26 cellular contexts compared by ENCODE assay signal in the genomic region with DNA sequence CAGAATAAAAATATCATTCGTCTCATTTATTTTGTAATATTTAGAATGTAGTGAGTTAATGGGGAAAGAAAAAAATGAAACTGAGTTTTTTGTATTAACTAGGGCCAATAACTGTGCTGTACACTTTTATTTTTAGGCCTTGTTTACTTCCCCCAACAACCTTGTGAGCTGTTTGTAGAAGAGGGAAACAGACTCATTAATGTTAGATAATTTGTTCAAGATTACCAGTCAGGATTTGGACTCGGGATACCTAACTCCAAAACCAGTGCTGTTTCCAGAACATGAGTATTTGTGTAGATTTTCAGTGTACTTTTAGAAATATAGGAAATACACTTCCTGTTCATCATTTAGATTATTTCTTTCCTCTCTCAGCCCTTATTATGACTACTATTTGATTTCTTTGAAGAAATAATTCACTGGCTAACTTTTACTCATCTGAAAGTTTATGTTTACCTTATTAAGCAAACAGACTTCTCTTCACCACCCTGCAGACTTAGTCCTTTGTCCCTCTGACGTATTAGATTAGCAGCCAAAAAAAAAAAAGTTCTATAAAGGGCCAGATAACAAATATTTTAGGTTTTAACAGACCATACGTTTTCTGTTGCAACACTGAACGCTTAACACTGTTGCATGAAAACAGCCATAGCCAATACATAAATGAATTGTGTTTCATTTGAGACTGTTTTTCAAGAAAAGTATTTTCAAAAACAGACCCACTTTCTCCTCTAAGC.
A peak's percentile ranks its signal among the peaks of the same experiment; 100 is the strongest.
DNase-seq lines count a peak whose midpoint lies in the region; ATAC-seq, FAIRE-seq and TF ChIP-seq lines count a peak whose summit lies in the region.
"Had no signal": no experiment of that assay in that cellular context is flagged by ENCODE, and none has a peak within 500 bp of the region (broad histone marks: within the 10 kb centered on the region; RNA-seq: fewer than 3 reads in every experiment).

No MANE protein-coding gene starts in this region.

- H3K9me3 Mint-ChIP-seq in brain = peaks cover 4 to 22% (median 16%) of the 10 kb centered on the region in 5 experiments
- H3K9me3 Mint-ChIP-seq in endothelial cell (ENCODE audit: unreplicated experiment) = no peaks in the 10 kb centered on the region
- H3K9me3 Mint-ChIP-seq: activated naive CD4-positive, alpha-beta T cell treated with anti-CD3 and anti-CD28 coated beads, Interleukin-2, amount 10 ng/mL, durations not matched to agents 7 days and 5 days had no signal

- peak overlapping the region; percentile 51 for H3K27ac ChIP-seq in GM23248
- no peak overlapping the region for H3K27ac ChIP-seq in pancreas
- H3K27ac ChIP-seq: testis had no signal

- H3K4me3 Mint-ChIP-seq in brain (no peak overlapping the region), endothelial cell (ENCODE audit: unreplicated experiment) (no peak overlapping the region)
- H3K4me3 Mint-ChIP-seq: activated naive CD4-positive, alpha-beta T cell treated with anti-CD3 and anti-CD28 coated beads, Interleukin-2, amount 10 ng/mL, durations not matched to agents 7 days and 5 days; activated T-helper 1 cell treated with anti-CD3 and anti-CD28 coated beads, Interleukin-12 subunit alpha, Interleukin-12 subunit beta, Interleukin-2, Interleukin-4 antibody, amounts not matched to agents 30 ng/mL and 10 ng/mL and 1 ng/mL, durations not matched to agents 14 hours and 24 hours and 36 hours; naive thymus-derived CD8-positive, alpha-beta T cell; WTC11 had no signal

- in situ Hi-C loops in GM23248 (cut with MboI) = no loop called here

- no peak overlapping the region for H3K9ac ChIP-seq in GM23248

- H3K27me3 Mint-ChIP-seq in brain = no peaks in the 10 kb centered on the region
- no peaks in the 10 kb centered on the region for H3K27me3 Mint-ChIP-seq in endothelial cell (ENCODE audit: unreplicated experiment)
- H3K27me3 Mint-ChIP-seq: activated naive CD4-positive, alpha-beta T cell treated with anti-CD3 and anti-CD28 coated beads, Interleukin-2, amount 10 ng/mL, durations not matched to agents 7 days and 5 days; naive thymus-derived CD8-positive, alpha-beta T cell had no signal

- WGBS in GM23248 (ENCODE audit: low coverage in 1 of 2, low lambda C conversion rate in 2 of 2, missing lambda C conversion rate in 2 of 2), 2 experiments = 43 to 45% methylated on average over 5 of the region's 5 CpGs
- WGBS in pancreas, 2 donors = 26 to 27% methylated on average over 5 of the region's 5 CpGs

- H3K4me3 ChIP-seq in GM23248 (0 out of 2 replicates have a peak overlapping the region, but pooled peaks have one; percentile 7), pancreas (no peak overlapping the region)
- H3K4me3 ChIP-seq: MG63, testis had no signal

- peak overlapping the region in 4 of 5 experiments; percentile 6 to 36 (median 24) for H3K27ac Mint-ChIP-seq in brain
- H3K27ac Mint-ChIP-seq in endothelial cell (ENCODE audit: unreplicated experiment) = no peak overlapping the region
- H3K27ac Mint-ChIP-seq: activated naive CD4-positive, alpha-beta T cell treated with anti-CD3 and anti-CD28 coated beads, Interleukin-2, amount 10 ng/mL, durations not matched to agents 7 days and 5 days; activated T-helper 1 cell treated with anti-CD3 and anti-CD28 coated beads, Interleukin-12 subunit alpha, Interleukin-12 subunit beta, Interleukin-2, Interleukin-4 antibody, amounts not matched to agents 30 ng/mL and 10 ng/mL and 1 ng/mL, durations not matched to agents 14 hours and 24 hours and 36 hours; naive thymus-derived CD8-positive, alpha-beta T cell had no signal

- no peaks in the 10 kb centered on the region for H3K9me3 ChIP-seq in GM23248 (ENCODE audit: low read depth)
- no peaks in the 10 kb centered on the region for H3K9me3 ChIP-seq in pancreas
- H3K9me3 ChIP-seq: testis had no signal

- DNase-seq in GM23248 = no peak
- DNase-seq in iris pigment epithelial cell (ENCODE audit: low read depth) = peak; percentile 54
- no peak for DNase-seq in pancreas
- DNase-seq in endothelial cell (ENCODE audit: low spot score) = no peak
- DNase-seq: activated naive CD4-positive, alpha-beta T cell treated with anti-CD3 and anti-CD28 coated beads, Interleukin-2, amount 10 ng/mL, durations not matched to agents 7 days and 5 days; aorta; effector memory CD4-positive, alpha-beta T cell; KBM-7; MG63; midbrain; naive thymus-derived CD8-positive, alpha-beta T cell; NCI-H2029 treated with DMSO at 0.1 percent for 48 hours; NCI-H446 treated with DMSO at 0.1 percent for 48 hours; occipital lobe; OCI-M1; stimulated activated CD4-positive, alpha-beta T cell treated with anti-CD3 and anti-CD28 coated beads, Interleukin-12 subunit alpha, Interleukin-12 subunit beta, amount 100 ng/mL, for 4 hours; stimulated activated CD4-positive, alpha-beta T cell treated with anti-CD3 and anti-CD28 coated beads, Interleukin-4, amount 100 ng/mL, for 4 hours; stimulated activated naive CD4-positive, alpha-beta T cell; testis had no signal

- 0 out of 2 replicates have a peak, but pooled peaks cover 26% of the 10 kb centered on the region for H3K79me2 ChIP-seq in GM23248 (ENCODE audit: insufficient read depth)

- no peaks in the 10 kb centered on the region for H3K9me2 ChIP-seq in GM23248 (ENCODE audit: insufficient read depth)

- H3F3A ChIP-seq in GM23248 (ENCODE audit: insufficient read depth) = peaks cover 16% of the 10 kb centered on the region; the same call in 1 of the 2 replicates

- H3K36me3 ChIP-seq in GM23248 (ENCODE audit: low read depth) (0 out of 2 replicates have a peak, but pooled peaks cover 6% of the 10 kb centered on the region), pancreas (no peaks in the 10 kb centered on the region)

- no peaks in the 10 kb centered on the region for H4K20me1 ChIP-seq in GM23248 (ENCODE audit: insufficient read depth)

- peaks cover 28% of the 10 kb centered on the region for H3K4me1 ChIP-seq in GM23248 (ENCODE audit: insufficient read depth)
- H3K4me1 ChIP-seq in pancreas = peaks cover 0 to 9% (median 5%) of the 10 kb centered on the region in 3 donors
- H3K4me1 ChIP-seq: testis had no signal

- H3K4me2 ChIP-seq in GM23248 (ENCODE audit: unreplicated experiment) = peak overlapping the region; percentile 48

- no peak for FAIRE-seq in pancreas (lab: Jason Lieb, UNC)

- peaks cover 47% of the 10 kb centered on the region for H3K36me3 Mint-ChIP-seq in brain
- H3K36me3 Mint-ChIP-seq in endothelial cell (ENCODE audit: low read depth, unreplicated experiment) = peaks cover 16% of the 10 kb centered on the region

- TF ChIP-seq CTCF in brain (conservative IDR thresholded peaks at IDR 0.05) (no peak), pancreas (IDR thresholded peaks at IDR 0.05) (no peak), endothelial cell (IDR thresholded peaks at IDR 0.05; ENCODE audit: unreplicated experiment) (no peak)

- no peak overlapping the region for H2AFZ ChIP-seq in GM23248

- H3K4me1 Mint-ChIP-seq in brain (peaks cover 22% of the 10 kb centered on the region), endothelial cell (ENCODE audit: unreplicated experiment) (no peaks in the 10 kb centered on the region)
- H3K4me1 Mint-ChIP-seq: activated naive CD4-positive, alpha-beta T cell treated with anti-CD3 and anti-CD28 coated beads, Interleukin-2, amount 10 ng/mL, durations not matched to agents 7 days and 5 days had no signal

- intact Hi-C loops in pancreas (cut with DNase I) = no loop called here

- H3K27me3 ChIP-seq in GM23248 (replicated peaks; ENCODE audit: insufficient read depth) (no peaks in the 10 kb centered on the region), pancreas (no peaks in the 10 kb centered on the region)
- H3K27me3 ChIP-seq: MG63, testis had no signal

- ATAC-seq in pancreas (peak in 3 of 4 donors; percentile 44 to 64 (median 54)), GM21786 (IDR thresholded peaks at IDR 0.05; ENCODE audit: unreplicated experiment) (no peak), GM18519 (IDR thresholded peaks at IDR 0.05; ENCODE audit: low FRiP score, unreplicated experiment) (no peak), GM19351 (IDR thresholded peaks at IDR 0.05; ENCODE audit: unreplicated experiment) (no peak)
- ATAC-seq: esophagus mucosa; naive thymus-derived CD8-positive, alpha-beta T cell; WTC11 had no signal

Comparison
In these comparisons a context has a peak if more than half of its experiments do, and no peak if none do; other contexts are left out.
1. ATAC-seq: peak in pancreas (3 of 4); none in GM21786 (single experiment), GM18519 (single experiment) and GM19351 (single experiment).